ENCODE assay signal across 2 cellular contexts in genomic region chr5:124773291-124774001, GRCh38.
TF ChIP-seq lines count a peak whose summit lies in the region.

No MANE protein-coding gene starts in this region.

TF ChIP-seq in HEK293, 187 proteins besides CTCF, POLR2A, EP300 and RAD21:
- TF ChIP-seq ZNF394 (tag by site-specific recombination; IDR thresholded peaks at IDR 0.05; ENCODE audit: borderline replicate concordance) (no peak), ZNF518A (tag by site-specific recombination; conservative IDR thresholded peaks at IDR 0.05; ENCODE audit: low read depth) (no peak), PRDM6 (tag by site-specific recombination; IDR thresholded peaks at IDR 0.05) (peak; percentile 88), ZNF10 (tag by site-specific recombination; IDR thresholded peaks at IDR 0.05) (no peak), SP7 (tag by site-specific recombination; IDR thresholded peaks at IDR 0.05) (peak; percentile 97)

TF ChIP-seq in endothelial cell of umbilical vein, 7 proteins besides CTCF, POLR2A, EP300 and RAD21:
- TF ChIP-seq JUN (IDR thresholded peaks at IDR 0.05; ENCODE audit: borderline replicate concordance, insufficient read depth, insufficient read length, low read depth) (no peak), MAX (IDR thresholded peaks at IDR 0.05; ENCODE audit: insufficient read depth, insufficient read length) (no peak), MYC (IDR thresholded peaks at IDR 0.05; ENCODE audit: low read depth, low read length) (no peak), EZH2 (IDR thresholded peaks at IDR 0.05; ENCODE audit: borderline replicate concordance, low read depth, low read length, severe bottlenecking) (no peak), GATA2 (IDR thresholded peaks at IDR 0.05; ENCODE audit: insufficient read depth, insufficient read length, low read depth, low read length) (no peak), FOS (IDR thresholded peaks at IDR 0.05; ENCODE audit: borderline replicate concordance, insufficient read depth, low read length) (no peak), POLR2AphosphoS5 (IDR thresholded peaks at IDR 0.05; ENCODE audit: insufficient read depth, low read depth, low read length) (no peak)
TF ChIP-seq in endothelial cell of umbilical vein: peak in this region for 0.
